23 cellular contexts compared by ENCODE assay signal in genomic region chr1:5843521-5844096, GRCh38.
DNase-seq lines count a peak whose midpoint lies in the region; ATAC-seq, FAIRE-seq and TF ChIP-seq lines count a peak whose summit lies in the region.
"Had no signal": no experiment of that assay in that cellular context is flagged by ENCODE, and none has a peak within 500 bp of the region (broad histone marks: within the 10 kb centered on the region; RNA-seq: fewer than 3 reads in every experiment).

No MANE protein-coding gene starts in this region.

- H3T11ph ChIP-seq in H9 (ENCODE audit: low read length) = no peak overlapping the region

- H2BK120ac ChIP-seq in H9 (ENCODE audit: low read depth, low read length, poor library complexity, severe bottlenecking) (no peak overlapping the region), H1 (replicated peaks; ENCODE audit: low read depth, low read length) (no peak overlapping the region), trophoblast cell (ENCODE audit: insufficient read depth, low read length, poor library complexity) (no peak overlapping the region)

- H3K27me3 ChIP-seq in SK-N-SH (ENCODE audit: insufficient read depth) (no peaks in the 10 kb centered on the region), H9 (ENCODE audit: insufficient read depth, low read length) (no peaks in the 10 kb centered on the region), H1 (replicated peaks in 1 of 4; ENCODE audit: control insufficient read depth in 3 of 4, extremely low read depth in 1 of 4, insufficient read depth in 3 of 4, low read length in 3 of 4) (no peaks in the 10 kb centered on the region; a peak in 3 of 7 replicates), osteoblast (ENCODE audit: insufficient read depth, low read length) (no peaks in the 10 kb centered on the region), trophoblast cell (ENCODE audit: insufficient read depth, low read length) (no peaks in the 10 kb centered on the region)
- H3K27me3 ChIP-seq: BLaER1 had no signal

- H2BK20ac ChIP-seq in H9 (ENCODE audit: low read depth, low read length, poor library complexity, severe bottlenecking) = no peak overlapping the region
- H2BK20ac ChIP-seq in H1 (ENCODE audit: low read length) = no peak overlapping the region

- H3K9me3 ChIP-seq in SK-N-SH (no peaks in the 10 kb centered on the region), H9 (ENCODE audit: control insufficient read depth, low read depth, low read length) (no peaks in the 10 kb centered on the region), H1 (ENCODE audit: insufficient read depth in 2 of 2, low read depth in 1 of 2, low read length in 1 of 2) (no peaks in the 10 kb centered on the region), osteoblast (ENCODE audit: low read depth, low read length) (no peaks in the 10 kb centered on the region), trophoblast cell (ENCODE audit: insufficient read depth, low read depth, low read length) (peaks cover 2% of the 10 kb centered on the region)
- H3K9me3 ChIP-seq: BLaER1, Caco-2, HAP-1 had no signal

- H3K79me1 ChIP-seq in H9 (ENCODE audit: insufficient read depth, low read depth, low read length, poor library complexity, severe bottlenecking) (no peaks in the 10 kb centered on the region), H1 (ENCODE audit: low read depth, low read length) (no peaks in the 10 kb centered on the region), trophoblast cell (ENCODE audit: low read length) (no peaks in the 10 kb centered on the region)

- H3K36me3 Mint-ChIP-seq in H9 (ENCODE audit: insufficient read depth in 1 of 3, low read depth in 3 of 3) = no peaks in the 10 kb centered on the region; a peak in 1 of 7 replicates
- no peaks in the 10 kb centered on the region for H3K36me3 Mint-ChIP-seq in activated T-cell treated with anti-CD3 and anti-CD28 coated beads, Interleukin-2, amount 50 U/mL, for 72 hours (ENCODE audit: insufficient read depth in 2 of 2)
- H3K36me3 Mint-ChIP-seq: CD4-positive, CD25-positive, alpha-beta regulatory T cell; CD8-positive, alpha-beta T cell had no signal

- no peak overlapping the region for H3K27ac Mint-ChIP-seq in H9
- no peak overlapping the region for H3K27ac Mint-ChIP-seq in activated T-cell treated with anti-CD3 and anti-CD28 coated beads, Interleukin-2, amount 50 U/mL, for 72 hours
- H3K27ac Mint-ChIP-seq: B cell; CD4-positive, CD25-positive, alpha-beta regulatory T cell; CD8-positive, alpha-beta T cell had no signal

- no peak overlapping the region for H3K56ac ChIP-seq in H9 (ENCODE audit: insufficient read length, low read depth, low read length)
- H3K56ac ChIP-seq in H1 (replicated peaks; ENCODE audit: insufficient read length, low read depth, low read length) = no peak overlapping the region

- H2BK5ac ChIP-seq in H9 (ENCODE audit: insufficient read length, low read length) (no peak overlapping the region), H1 (ENCODE audit: low read depth, low read length) (no peak overlapping the region), trophoblast cell (ENCODE audit: low read depth, low read length, poor library complexity) (no peak overlapping the region)

- no peaks in the 10 kb centered on the region for H3F3A ChIP-seq in SK-N-SH (replicated peaks; ENCODE audit: insufficient read depth)

- H4K5ac ChIP-seq in H9 (ENCODE audit: insufficient read length, low read depth, low read length) (no peak overlapping the region), H1 (ENCODE audit: insufficient read length, low read depth, low read length) (no peak overlapping the region)

- H4K91ac ChIP-seq in H9 (ENCODE audit: insufficient read length, low read depth, low read length) = no peak overlapping the region
- H4K91ac ChIP-seq in H1 (replicated peaks; ENCODE audit: insufficient read length, low read length) = no peak overlapping the region
- no peak overlapping the region for H4K91ac ChIP-seq in trophoblast cell (ENCODE audit: low read depth, low read length)

- TF ChIP-seq RAD21 in SK-N-SH (IDR thresholded peaks at IDR 0.05; ENCODE audit: low read length) (no peak), H1 (IDR thresholded peaks at IDR 0.05 in 1 of 2, conservative IDR thresholded peaks at IDR 0.05 in 1 of 2; ENCODE audit: low read depth in 2 of 2, low read length in 2 of 2) (no peak)

- no peaks in the 10 kb centered on the region for H3K9me2 ChIP-seq in SK-N-SH

- H4K12ac ChIP-seq in trophoblast cell (ENCODE audit: low read depth, low read length) = no peak overlapping the region

- no peaks in the 10 kb centered on the region for H4K20me1 ChIP-seq in SK-N-SH (ENCODE audit: insufficient read depth)
- H4K20me1 ChIP-seq in H9 (ENCODE audit: control insufficient read depth, insufficient read depth, insufficient read length) = no peaks in the 10 kb centered on the region
- no peaks in the 10 kb centered on the region for H4K20me1 ChIP-seq in H1 (replicated peaks in 1 of 2; ENCODE audit: control insufficient read depth in 1 of 2, insufficient read depth in 2 of 2, low read length in 2 of 2)
- H4K20me1 ChIP-seq in osteoblast (ENCODE audit: insufficient read depth, low read length) = no peaks in the 10 kb centered on the region
- H4K20me1 ChIP-seq: BLaER1 had no signal

- no peak for TF ChIP-seq POLR2A in H1 (IDR thresholded peaks at IDR 0.05; ENCODE audit: control extremely low read depth in 1 of 2, low read depth in 2 of 2, low read length in 2 of 2)

- no peak for FAIRE-seq in H1 (lab: Jason Lieb, UNC)
- FAIRE-seq: A204.1, GM12878 had no signal

- TF ChIP-seq EP300 in SK-N-SH (IDR thresholded peaks at IDR 0.05; ENCODE audit: borderline replicate concordance in 1 of 2, low read depth in 1 of 2, low read length in 1 of 2) (no peak), H1 (IDR thresholded peaks at IDR 0.05; ENCODE audit: borderline replicate concordance in 1 of 2, low read depth in 2 of 2, low read length in 2 of 2) (no peak)

- H3K23me2 ChIP-seq in H9 (ENCODE audit: insufficient read length, low read depth, low read length, poor library complexity, severe bottlenecking) (no peaks in the 10 kb centered on the region), H1 (ENCODE audit: low read depth, low read length) (no peaks in the 10 kb centered on the region)

- H4K8ac ChIP-seq in H9 (replicated peaks; ENCODE audit: insufficient read length, low read depth, low read length) = no peak overlapping the region
- H4K8ac ChIP-seq in H1 (ENCODE audit: extremely low read depth, insufficient read depth, low read length) = no peak overlapping the region
- H4K8ac ChIP-seq in trophoblast cell (ENCODE audit: low read depth, low read length) = no peak overlapping the region

- H2AK5ac ChIP-seq in H9 (ENCODE audit: insufficient read length, low read length) (no peak overlapping the region), H1 (ENCODE audit: low read depth, low read length) (no peak overlapping the region), trophoblast cell (ENCODE audit: low read length) (no peak overlapping the region)

- H3K4me3 Mint-ChIP-seq in H9 = no peak overlapping the region; a peak in 1 of 5 replicates
- no peak overlapping the region for H3K4me3 Mint-ChIP-seq in activated T-cell treated with anti-CD3 and anti-CD28 coated beads, Interleukin-2, amount 50 U/mL, for 72 hours
- H3K4me3 Mint-ChIP-seq: B cell; CD4-positive, CD25-positive, alpha-beta regulatory T cell; CD8-positive, alpha-beta T cell had no signal

- H3K36me3 ChIP-seq in SK-N-SH (replicated peaks in 1 of 2; ENCODE audit: control insufficient read depth in 1 of 2, insufficient read depth in 2 of 2, low read length in 1 of 2) = no peaks in the 10 kb centered on the region
- H3K36me3 ChIP-seq in H1 (ENCODE audit: control insufficient read depth in 2 of 4, insufficient read depth in 4 of 4, low read length in 3 of 4) = no peaks in the 10 kb centered on the region
- H3K36me3 ChIP-seq in osteoblast (ENCODE audit: insufficient read depth, low read length) = no peaks in the 10 kb centered on the region
- no peaks in the 10 kb centered on the region for H3K36me3 ChIP-seq in trophoblast cell (ENCODE audit: control insufficient read depth in 1 of 2, insufficient read depth in 2 of 2, low read length in 2 of 2)
- H3K36me3 ChIP-seq: BLaER1, HAP-1 had no signal

- no peak overlapping the region for H3K4me3 ChIP-seq in SK-N-SH (ENCODE audit: low read depth in 2 of 2, low read length in 1 of 2)
- H3K4me3 ChIP-seq in H1 (ENCODE audit: extremely low read depth in 1 of 4, insufficient read depth in 2 of 4, low read depth in 3 of 4, low read length in 4 of 4) = no peak overlapping the region
- H3K4me3 ChIP-seq in osteoblast (ENCODE audit: insufficient read depth, low read length) = no peak overlapping the region
- no peak overlapping the region for H3K4me3 ChIP-seq in trophoblast cell (ENCODE audit: low read depth, low read length)
- H3K4me3 ChIP-seq: BLaER1, GM12878, HAP-1 had no signal

- 19% methylated on average over 4 of the region's 13 CpGs for WGBS in SK-N-SH (ENCODE audit: low lambda C conversion rate)
- no CpG with 5 or more reads among the region's 13 CpGs for WGBS in H9 (ENCODE audit: extremely low coverage, insufficient read length, low lambda C conversion rate)
- WGBS in H1 (ENCODE audit: extremely low coverage in 1 of 2, insufficient coverage in 1 of 2, insufficient read length in 1 of 2, insufficient replicate concordance in 2 of 2, low coverage in 1 of 2, low lambda C conversion rate in 2 of 2, missing lambda C conversion rate in 1 of 2), 2 experiments = 88% methylated on average over 13 of the region's 13 CpGs; no CpG with 5 or more reads in 1 of the 2 experiments
- WGBS in trophoblast cell (ENCODE audit: extremely low coverage, insufficient coverage, insufficient read length) = no CpG with 5 or more reads among the region's 13 CpGs

- CTCF ChIA-PET in SK-N-SH (lab: Yijun Ruan, JAX) = interaction anchor here (1.2 to 2.8 kb wide), 5 partner anchors 12 to 98 kb away, joined by 3 to 9 read pairs (median 7); no protein-coding TSS in a partner anchor
- CTCF ChIA-PET in H1 (lab: Charles Lee; ENCODE audit: partially characterized antibody) = interaction anchor here (0.9 to 6.3 kb wide), 6 partner anchors 7 to 1198 kb away, joined by 3 to 29 read pairs (median 6); no protein-coding TSS in a partner anchor

- peaks cover 12% of the 10 kb centered on the region for H3K27me3 Mint-ChIP-seq in H9 (ENCODE audit: low read depth)
- peaks cover 9% of the 10 kb centered on the region for H3K27me3 Mint-ChIP-seq in activated T-cell treated with anti-CD3 and anti-CD28 coated beads, Interleukin-2, amount 50 U/mL, for 72 hours (ENCODE audit: low read depth)
- H3K27me3 Mint-ChIP-seq: B cell; CD4-positive, CD25-positive, alpha-beta regulatory T cell had no signal

- H3K18ac ChIP-seq in H9 (ENCODE audit: insufficient read length, low read depth, low read length) (no peak overlapping the region), H1 (ENCODE audit: extremely low read depth, low read length) (no peak overlapping the region; the same call in 1 of the 2 replicates), trophoblast cell (ENCODE audit: low read length) (no peak overlapping the region)

- DNase-seq in SK-N-SH (peak; percentile 70), H9 (no peak), H1 (ENCODE audit: low read depth in 1 of 2, low spot score in 2 of 2) (no peak), osteoblast (ENCODE audit: insufficient read length, low spot score, missing footprints) (peak; percentile 86), trophoblast cell (no peak), glomerular visceral epithelial cell (ENCODE audit: extremely low spot score) (no peak)
- no peak for DNase-seq in activated T-cell treated with anti-CD3 and anti-CD28 coated beads, Interleukin-2, amount 50 U/mL, for 72 hours
- DNase-seq: Caco-2; CD4-positive, CD25-positive, alpha-beta regulatory T cell; CD8-positive, alpha-beta T cell; DMS 273 treated with DMSO at 0.1 percent for 48 hours; DMS79; EL; GDM1; GOT3 had no signal

- H3K4me1 Mint-ChIP-seq in H9 = peaks cover 16 to 28% of the 10 kb centered on the region in 2 experiments
- no peaks in the 10 kb centered on the region for H3K4me1 Mint-ChIP-seq in activated T-cell treated with anti-CD3 and anti-CD28 coated beads, Interleukin-2, amount 50 U/mL, for 72 hours (ENCODE audit: low read depth)
- H3K4me1 Mint-ChIP-seq: B cell; CD4-positive, CD25-positive, alpha-beta regulatory T cell had no signal

- peak overlapping the region; percentile 6; the same call in 1 of the 2 replicates for H3K14ac ChIP-seq in H9 (ENCODE audit: insufficient read depth, low read length)
- H3K14ac ChIP-seq in H1 (ENCODE audit: insufficient read length) = no peak overlapping the region
- H3K14ac ChIP-seq in trophoblast cell (ENCODE audit: low read length) = no peak overlapping the region

- no peak overlapping the region for H3K4me2 ChIP-seq in SK-N-SH
- H3K4me2 ChIP-seq in H9 (ENCODE audit: insufficient read depth, insufficient read length, low read length) = no peak overlapping the region
- no peak overlapping the region for H3K4me2 ChIP-seq in H1 (ENCODE audit: insufficient read depth in 1 of 2, low read depth in 2 of 2, low read length in 2 of 2)
- H3K4me2 ChIP-seq in osteoblast (ENCODE audit: insufficient read depth, low read length) = no peak overlapping the region
- H3K4me2 ChIP-seq in trophoblast cell (ENCODE audit: low read length) = no peak overlapping the region
- H3K4me2 ChIP-seq: BLaER1 had no signal

- POLR2A ChIA-PET in SK-N-SH (lab: Yijun Ruan, JAX) (no interaction called here), H1 (lab: Charles Lee; ENCODE audit: partially characterized antibody) (no interaction called here)

- TF ChIP-seq CTCF in SK-N-SH (IDR thresholded peaks at IDR 0.05) = no peak
- TF ChIP-seq CTCF in H9 (conservative IDR thresholded peaks at IDR 0.05) = no peak
- TF ChIP-seq CTCF in H1 (IDR thresholded peaks at IDR 0.05; ENCODE audit: control extremely low read depth in 1 of 3, insufficient read depth in 1 of 3, low read depth in 1 of 3, low read length in 3 of 3) = no peak
- TF ChIP-seq CTCF in osteoblast (IDR thresholded peaks at IDR 0.05; ENCODE audit: extremely low read depth, low read depth, low read length) = no peak

- H3K23ac ChIP-seq in H9 (ENCODE audit: insufficient read length, low read depth, low read length) = no peak overlapping the region
- H3K23ac ChIP-seq in H1 (ENCODE audit: insufficient read length) = no peak overlapping the region
- H3K23ac ChIP-seq in trophoblast cell (ENCODE audit: low read length) = no peak overlapping the region

- H2AFZ ChIP-seq in SK-N-SH (ENCODE audit: low read depth) (no peak overlapping the region), H9 (ENCODE audit: low read length) (no peak overlapping the region), H1 (ENCODE audit: low read length) (no peak overlapping the region), osteoblast (ENCODE audit: low read length) (no peak overlapping the region), trophoblast cell (ENCODE audit: insufficient read depth, low read length, poor library complexity) (no peak overlapping the region)

- H3K79me2 ChIP-seq in SK-N-SH (ENCODE audit: insufficient read depth) (no peaks in the 10 kb centered on the region), H9 (ENCODE audit: insufficient read depth, low read length) (no peaks in the 10 kb centered on the region), H1 (ENCODE audit: control insufficient read depth in 1 of 2, insufficient read depth in 2 of 2, low read length in 2 of 2) (no peaks in the 10 kb centered on the region), osteoblast (ENCODE audit: insufficient read depth, low read length) (no peaks in the 10 kb centered on the region), trophoblast cell (ENCODE audit: control insufficient read depth, insufficient read depth, low read length, poor library complexity) (no peaks in the 10 kb centered on the region)

- H3K4me1 ChIP-seq in SK-N-SH (ENCODE audit: control insufficient read depth in 1 of 2, insufficient read depth in 2 of 2, low read depth in 1 of 2, low read length in 1 of 2) (peaks cover 0 to 38% of the 10 kb centered on the region in 2 experiments; a peak in 1 of 4 replicates), H9 (ENCODE audit: insufficient read depth, low read length) (no peaks in the 10 kb centered on the region), H1 (replicated peaks in 1 of 4; ENCODE audit: control insufficient read depth in 3 of 4, insufficient read depth in 4 of 4, low read length in 3 of 4) (peaks cover 0 to 9% (median 6%) of the 10 kb centered on the region in 4 experiments; a peak in 5 of 7 replicates), osteoblast (ENCODE audit: insufficient read depth, low read length) (no peaks in the 10 kb centered on the region), trophoblast cell (ENCODE audit: control insufficient read depth in 1 of 2, insufficient read depth in 2 of 2, low read length in 2 of 2) (no peaks in the 10 kb centered on the region)
- H3K4me1 ChIP-seq: BLaER1, Caco-2, HAP-1 had no signal

- ATAC-seq in SK-N-SH treated with all-trans-retinoic acid at 6 μM for 48 hours = no peak
- no peak for ATAC-seq in activated T-cell treated with anti-CD3 and anti-CD28 coated beads, Interleukin-2, amount 50 U/mL, for 72 hours (replicated peaks in 1 of 2)
- ATAC-seq: CD8-positive, alpha-beta T cell; GM12878 had no signal

- H3K4ac ChIP-seq in H9 (ENCODE audit: low read depth, low read length) = no peak overlapping the region
- peak overlapping the region; percentile 46 for H3K4ac ChIP-seq in H1 (replicated peaks; ENCODE audit: insufficient read length, low read depth, low read length)
- no peak overlapping the region for H3K4ac ChIP-seq in trophoblast cell (ENCODE audit: low read depth, low read length)

- H3K27ac ChIP-seq in SK-N-SH (ENCODE audit: low read depth in 2 of 2, low read length in 1 of 2) (peak overlapping the region in 1 of 2 experiments; percentile 53; a peak in 2 of 4 replicates), H9 (ENCODE audit: insufficient read length, low read depth, low read length) (no peak overlapping the region), H1 (ENCODE audit: low read depth, low read length) (no peak overlapping the region), osteoblast (ENCODE audit: low read depth, low read length) (no peak overlapping the region), trophoblast cell (ENCODE audit: low read depth, low read length) (no peak overlapping the region)
- H3K27ac ChIP-seq: 22Rv1, BLaER1, C4-2B had no signal

- no peak overlapping the region for H3K9ac ChIP-seq in SK-N-SH
- H3K9ac ChIP-seq in H9 (ENCODE audit: extremely low read depth, insufficient read length, low read length) = no peak overlapping the region
- no peak overlapping the region for H3K9ac ChIP-seq in H1 (replicated peaks in 1 of 4; ENCODE audit: extremely low read depth in 1 of 4, low read depth in 3 of 4, low read length in 3 of 4)
- H3K9ac ChIP-seq in trophoblast cell (ENCODE audit: low read length) = no peak overlapping the region
- H3K9ac ChIP-seq: BLaER1 had no signal

- H2BK15ac ChIP-seq in H9 (ENCODE audit: low read depth, low read length) (no peak overlapping the region), H1 (ENCODE audit: low read length) (no peak overlapping the region)

- no peaks in the 10 kb centered on the region for H3K9me3 Mint-ChIP-seq in H9
- no peaks in the 10 kb centered on the region for H3K9me3 Mint-ChIP-seq in activated T-cell treated with anti-CD3 and anti-CD28 coated beads, Interleukin-2, amount 50 U/mL, for 72 hours
- H3K9me3 Mint-ChIP-seq: CD8-positive, alpha-beta T cell had no signal

- no peak overlapping the region for H2BK12ac ChIP-seq in H9 (ENCODE audit: insufficient read length, low read depth, low read length)
- no peak overlapping the region for H2BK12ac ChIP-seq in H1 (ENCODE audit: low read depth, low read length)
- no peak overlapping the region for H2BK12ac ChIP-seq in trophoblast cell (ENCODE audit: low read length)

Comparison
In these comparisons a context has a peak if more than half of its experiments do, and no peak if none do; other contexts are left out.
1. DNase-seq: peak in SK-N-SH (single experiment) and osteoblast (single experiment); none in H9 (single experiment), H1 (0 of 2), trophoblast cell (0 of 2), activated T-cell treated with anti-CD3 and anti-CD28 coated beads, Interleukin-2, amount 50 U/mL, for 72 hours (0 of 2) and glomerular visceral epithelial cell (single experiment).